In the genomic region with DNA sequence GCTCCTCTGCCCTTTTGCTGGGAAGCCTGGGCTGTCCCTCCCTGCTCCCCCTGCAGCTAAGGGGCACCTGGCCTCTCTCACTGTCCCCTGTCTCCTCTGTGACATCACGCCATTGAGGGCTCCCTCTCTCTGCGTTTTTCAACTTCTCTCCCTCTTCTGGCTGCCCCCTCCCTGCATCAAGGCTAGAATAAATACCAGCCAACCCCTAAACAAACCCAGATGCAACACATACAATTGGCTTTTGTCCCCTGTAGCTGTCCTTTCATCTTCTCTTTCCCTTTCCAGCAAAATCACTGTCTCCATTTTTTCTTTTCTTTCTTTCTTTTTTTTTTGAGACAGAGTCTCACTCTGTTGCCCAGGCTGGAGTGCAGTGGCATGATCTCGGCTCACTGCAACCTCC, we compare ENCODE assay signal across 19 cellular contexts. TPM values are rescaled to one million over a fixed set of nuclear protein-coding genes. Genes with fewer than 3 reads are reported as not detected.
DNase-seq lines count a peak whose midpoint lies in the region; ATAC-seq and TF ChIP-seq lines count a peak whose summit lies in the region.
"Had no signal": no experiment of that assay in that cellular context is flagged by ENCODE, and none has a peak within 500 bp of the region (broad histone marks: within the 10 kb centered on the region; RNA-seq: fewer than 3 reads in every experiment).

No MANE protein-coding gene starts in this region.

- H3K79me2 ChIP-seq in neural cell (replicated peaks; ENCODE audit: insufficient read depth, low read length), result peaks cover 12% of the 10 kb centered on the region

- H3K27me3 ChIP-seq in neural cell (ENCODE audit: insufficient read depth, low read depth, low read length), result no peaks in the 10 kb centered on the region
- H3K27me3 ChIP-seq in spleen (replicated peaks in 1 of 7), result no peaks in the 10 kb centered on the region
- H3K27me3 ChIP-seq: BE2C, sigmoid colon, SJSA1 had no signal

- peaks cover 13 to 61% (median 36%) of the 10 kb centered on the region in 6 donors for H3K4me1 ChIP-seq in spleen

- no peak for TF ChIP-seq CTCF in neural cell (IDR thresholded peaks at IDR 0.05; ENCODE audit: poor library complexity, severe bottlenecking)
- TF ChIP-seq CTCF in GM20000 (IDR thresholded peaks at IDR 0.05; ENCODE audit: extremely low read depth, missing control alignments), result no peak
- TF ChIP-seq CTCF in spleen (IDR thresholded peaks at IDR 0.05 in 8 of 11, conservative IDR thresholded peaks at IDR 0.05 in 3 of 11), result no peak

- TF ChIP-seq EP300 in neural cell (conservative IDR thresholded peaks at IDR 0.05; ENCODE audit: poor library complexity, severe bottlenecking), result no peak

- H3K27ac ChIP-seq in caudate nucleus (ENCODE audit: low read depth, low read length) (peak overlapping the region; percentile 88), neural cell (ENCODE audit: low read length) (peak overlapping the region; percentile 44), spleen (no peak overlapping the region)
- H3K27ac ChIP-seq: SJSA1 had no signal

- H4K20me1 ChIP-seq in neural cell (ENCODE audit: insufficient read depth), result no peaks in the 10 kb centered on the region

- H3F3A ChIP-seq in neural cell (ENCODE audit: insufficient read depth, low read length, poor library complexity, severe bottlenecking), result no peaks in the 10 kb centered on the region

- no peak overlapping the region for H3K27ac Mint-ChIP-seq in activated T-helper 17 cell treated with anti-CD3 and anti-CD28 coated beads, Interleukin-2, amount 50 U/mL, for 72 hours
- H3K27ac Mint-ChIP-seq: activated T-helper 2 cell treated with anti-CD3 and anti-CD28 coated beads, Interferon-gamma antibody, Interleukin-2, Interleukin-4, amounts not matched to agents 10 μg/mL and 5 μg/mL and 100 μg/mL, durations not matched to agents 14 hours and 24 hours and 36 hours; HFFc6 had no signal

- H3K4me3 ChIP-seq in neural cell (ENCODE audit: low read length), result no peak overlapping the region
- H3K4me3 ChIP-seq in spleen, result no peak overlapping the region
- H3K4me3 ChIP-seq: sigmoid colon, SJSA1 had no signal

- intact Hi-C loops in spleen (cut with DNase I; ENCODE audit: low total_unique reads), result loop anchor here (10.0 kb wide), 1 partner anchor 94 kb away; no protein-coding TSS in a partner anchor

- TF ChIP-seq POLR2A in spleen (IDR thresholded peaks at IDR 0.05), result no peak

- H2AFZ ChIP-seq in neural cell (ENCODE audit: low read depth, low read length), result no peak overlapping the region

- H3K9me3 Mint-ChIP-seq in activated T-helper 17 cell treated with anti-CD3 and anti-CD28 coated beads, Interleukin-2, amount 50 U/mL, for 72 hours, result no peaks in the 10 kb centered on the region
- H3K9me3 Mint-ChIP-seq: activated T-helper 2 cell treated with anti-CD3 and anti-CD28 coated beads, Interferon-gamma antibody, Interleukin-2, Interleukin-4, amounts not matched to agents 10 μg/mL and 5 μg/mL and 100 μg/mL, durations not matched to agents 14 hours and 24 hours and 36 hours; HFFc6 had no signal

- H3K36me3 ChIP-seq in neural cell (ENCODE audit: insufficient read depth, low read length), result no peaks in the 10 kb centered on the region
- peaks cover 0 to 2% (median 1%) of the 10 kb centered on the region in 6 donors for H3K36me3 ChIP-seq in spleen
- H3K36me3 ChIP-seq: sigmoid colon had no signal

- H3K9me3 ChIP-seq in neural cell (ENCODE audit: low read length) (no peaks in the 10 kb centered on the region), spleen (no peaks in the 10 kb centered on the region)
- H3K9me3 ChIP-seq: BE2C, sigmoid colon, SJSA1 had no signal

- H3K27me3 Mint-ChIP-seq in activated T-helper 17 cell treated with anti-CD3 and anti-CD28 coated beads, Interleukin-2, amount 50 U/mL, for 72 hours, result no peaks in the 10 kb centered on the region

- WGBS in spleen, 5 donors, result 65 to 81% (median 74%) methylated on average over 3 of the region's 3 CpGs

- H3K9ac ChIP-seq in neural cell (ENCODE audit: low read length), result peak overlapping the region; percentile 31

- ATAC-seq in activated T-helper 17 cell treated with anti-CD3 and anti-CD28 coated beads, Interleukin-2, amount 50 U/mL, for 72 hours (replicated peaks), result no peak
- ATAC-seq: activated CD4-positive, CD25-positive, alpha-beta regulatory T cell treated with anti-CD3 and anti-CD28 coated beads, Interleukin-2, amount 50 U/mL, for 24 hours; PC-3 had no signal

- H3K4me1 Mint-ChIP-seq in activated T-helper 17 cell treated with anti-CD3 and anti-CD28 coated beads, Interleukin-2, amount 50 U/mL, for 72 hours, result peaks cover 13% of the 10 kb centered on the region

- TF ChIP-seq RAD21 in neural cell (conservative IDR thresholded peaks at IDR 0.05), result no peak

- peak; percentile 12 for DNase-seq in NCI-H2029 (lab: John Stamatoyannopoulos, UW)
- DNase-seq in NCI-H2029 treated with DMSO at 0.1 percent for 48 hours (lab: John Stamatoyannopoulos, UW), result no peak
- peak in 27 of 61 donors; percentile 22 to 61 (median 43) for DNase-seq in caudate nucleus (lab: John Stamatoyannopoulos, UW)
- DNase-seq in superior temporal gyrus (ENCODE audit: extremely low spot score), result peak; percentile 75
- DNase-seq in GM20000 (ENCODE audit: low spot score), result no peak
- DNase-seq in spleen, result no peak
- DNase-seq: 8988T, amniotic stem cell, HFFc6, NCI-H526 treated with DMSO at 0.1 percent for 48 hours, occipital lobe, PC-3, sigmoid colon had no signal

- peaks cover 21% of the 10 kb centered on the region for H3K36me3 Mint-ChIP-seq in activated T-helper 17 cell treated with anti-CD3 and anti-CD28 coated beads, Interleukin-2, amount 50 U/mL, for 72 hours (ENCODE audit: low read depth)

- no peaks in the 10 kb centered on the region for H3K9me2 ChIP-seq in neural cell (ENCODE audit: insufficient read depth, low read length)

- H3K4me3 Mint-ChIP-seq in activated T-helper 17 cell treated with anti-CD3 and anti-CD28 coated beads, Interleukin-2, amount 50 U/mL, for 72 hours, result no peak overlapping the region
- H3K4me3 Mint-ChIP-seq: HFFc6 had no signal

- H3K4me2 ChIP-seq in neural cell (ENCODE audit: low read length), result no peak overlapping the region

TF ChIP-seq in neural cell, 6 proteins besides CTCF, POLR2A, EP300 and RAD21:
- no peak for TF ChIP-seq SMC3 (conservative IDR thresholded peaks at IDR 0.05; ENCODE audit: poor library complexity)
- no peak for TF ChIP-seq MXI1 (conservative IDR thresholded peaks at IDR 0.05; ENCODE audit: poor library complexity, severe bottlenecking)
- TF ChIP-seq, protein P1, sequence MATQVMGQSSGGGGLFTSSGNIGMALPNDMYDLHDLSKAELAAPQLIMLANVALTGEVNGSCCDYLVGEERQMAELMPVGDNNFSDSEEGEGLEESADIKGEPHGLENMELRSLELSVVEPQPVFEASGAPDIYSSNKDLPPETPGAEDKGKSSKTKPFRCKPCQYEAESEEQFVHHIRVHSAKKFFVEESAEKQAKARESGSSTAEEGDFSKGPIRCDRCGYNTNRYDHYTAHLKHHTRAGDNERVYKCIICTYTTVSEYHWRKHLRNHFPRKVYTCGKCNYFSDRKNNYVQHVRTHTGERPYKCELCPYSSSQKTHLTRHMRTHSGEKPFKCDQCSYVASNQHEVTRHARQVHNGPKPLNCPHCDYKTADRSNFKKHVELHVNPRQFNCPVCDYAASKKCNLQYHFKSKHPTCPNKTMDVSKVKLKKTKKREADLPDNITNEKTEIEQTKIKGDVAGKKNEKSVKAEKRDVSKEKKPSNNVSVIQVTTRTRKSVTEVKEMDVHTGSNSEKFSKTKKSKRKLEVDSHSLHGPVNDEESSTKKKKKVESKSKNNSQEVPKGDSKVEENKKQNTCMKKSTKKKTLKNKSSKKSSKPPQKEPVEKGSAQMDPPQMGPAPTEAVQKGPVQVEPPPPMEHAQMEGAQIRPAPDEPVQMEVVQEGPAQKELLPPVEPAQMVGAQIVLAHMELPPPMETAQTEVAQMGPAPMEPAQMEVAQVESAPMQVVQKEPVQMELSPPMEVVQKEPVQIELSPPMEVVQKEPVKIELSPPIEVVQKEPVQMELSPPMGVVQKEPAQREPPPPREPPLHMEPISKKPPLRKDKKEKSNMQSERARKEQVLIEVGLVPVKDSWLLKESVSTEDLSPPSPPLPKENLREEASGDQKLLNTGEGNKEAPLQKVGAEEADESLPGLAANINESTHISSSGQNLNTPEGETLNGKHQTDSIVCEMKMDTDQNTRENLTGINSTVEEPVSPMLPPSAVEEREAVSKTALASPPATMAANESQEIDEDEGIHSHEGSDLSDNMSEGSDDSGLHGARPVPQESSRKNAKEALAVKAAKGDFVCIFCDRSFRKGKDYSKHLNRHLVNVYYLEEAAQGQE (IDR thresholded peaks at IDR 0.05; ENCODE audit: borderline replicate concordance), result no peak
- no peak for TF ChIP-seq TAF1 (IDR thresholded peaks at IDR 0.05; ENCODE audit: low read depth)
- no peak for TF ChIP-seq POLR2AphosphoS5 (IDR thresholded peaks at IDR 0.05)
- no peak for TF ChIP-seq EZH2 (IDR thresholded peaks at IDR 0.05; ENCODE audit: borderline replicate concordance, insufficient read depth, low read length, poor library complexity, severe bottlenecking)

RNA-seq across cellular contexts. Expression of gene MIEF1, which starts 3.3 kb away (rescaled TPM):
- polyA plus RNA-seq in neural cell, result 15.3 and 19.8 TPM in 2 replicates
- polyA minus RNA-seq in neural cell, result 32.1 and 36.5 TPM in 2 replicates
- 10 to 100 TPM; 24.4 to 31.4 (median 27.5) TPM for total RNA-seq in spleen
- 10 to 100 TPM in 1 of 3 donors, 1 to 10 TPM in 2; 5.8 to 11.2 (median 6.7) TPM for polyA plus RNA-seq in spleen
- total RNA-seq in activated T-helper 17 cell treated with anti-CD3 and anti-CD28 coated beads, Interleukin-2, amount 50 U/mL, for 72 hours, result 10 to 100 TPM; 34.7 to 54.0 TPM

RNA-seq across cellular contexts. Expression of gene ATF4, which starts 21.6 kb away (rescaled TPM):
- polyA plus RNA-seq in neural cell (394 and 399 TPM in 2 replicates), spleen (100 to 1,000 TPM; 341 to 414 (median 357) TPM)
- polyA minus RNA-seq in neural cell, result 103 and 121 TPM in 2 replicates
- total RNA-seq in spleen, result 100 to 1,000 TPM; 190 to 286 (median 256) TPM
- total RNA-seq in activated T-helper 17 cell treated with anti-CD3 and anti-CD28 coated beads, Interleukin-2, amount 50 U/mL, for 72 hours, result 100 to 1,000 TPM; 338 to 432 TPM

RNA-seq across cellular contexts. Expression of gene RPS19BP1, which starts 33.7 kb away (rescaled TPM):
- polyA plus RNA-seq in neural cell, result 154 and 164 TPM in 2 replicates
- polyA minus RNA-seq in neural cell, result 51.9 and 59.6 TPM in 2 replicates
- total RNA-seq in spleen, result 100 to 1,000 TPM in 2 of 7 donors, 10 to 100 TPM in 5; 55.8 to 147 (median 57.3) TPM
- polyA plus RNA-seq in spleen, result 100 to 1,000 TPM; 154 to 210 (median 181) TPM
- total RNA-seq in activated T-helper 17 cell treated with anti-CD3 and anti-CD28 coated beads, Interleukin-2, amount 50 U/mL, for 72 hours, result 100 to 1,000 TPM in 1 of 2 donors, 10 to 100 TPM in 1; 61.3 to 102 TPM

RNA-seq across cellular contexts. Expression of gene MGAT3, which starts 42.0 kb away (rescaled TPM):
- polyA plus RNA-seq in neural cell (29.1 and 36.2 TPM in 2 replicates), spleen (1 to 10 TPM; 1.3 to 4.2 (median 1.5) TPM)
- 44.6 and 50.6 TPM in 2 replicates for polyA minus RNA-seq in neural cell
- total RNA-seq in spleen, result 10 to 100 TPM in 4 of 7 donors, 1 to 10 TPM in 3; 8.1 to 14.4 (median 10.6) TPM
- total RNA-seq in activated T-helper 17 cell treated with anti-CD3 and anti-CD28 coated beads, Interleukin-2, amount 50 U/mL, for 72 hours, result 1 to 10 TPM; 1.5 to 1.6 TPM
- total RNA-seq: HFFc6, PC-3 had no signal

Comparison
In these comparisons a context has a peak if more than half of its experiments do, and no peak if none do; other contexts are left out.
1. DNase-seq: peak in NCI-H2029 (single experiment) and superior temporal gyrus (single experiment); none in NCI-H2029 treated with DMSO at 0.1 percent for 48 hours (single experiment), GM20000 (single experiment) and spleen (single experiment).
2. H3K27ac ChIP-seq: peak in caudate nucleus (single experiment) and neural cell (single experiment); none in spleen (0 of 8).